In the genomic region with DNA sequence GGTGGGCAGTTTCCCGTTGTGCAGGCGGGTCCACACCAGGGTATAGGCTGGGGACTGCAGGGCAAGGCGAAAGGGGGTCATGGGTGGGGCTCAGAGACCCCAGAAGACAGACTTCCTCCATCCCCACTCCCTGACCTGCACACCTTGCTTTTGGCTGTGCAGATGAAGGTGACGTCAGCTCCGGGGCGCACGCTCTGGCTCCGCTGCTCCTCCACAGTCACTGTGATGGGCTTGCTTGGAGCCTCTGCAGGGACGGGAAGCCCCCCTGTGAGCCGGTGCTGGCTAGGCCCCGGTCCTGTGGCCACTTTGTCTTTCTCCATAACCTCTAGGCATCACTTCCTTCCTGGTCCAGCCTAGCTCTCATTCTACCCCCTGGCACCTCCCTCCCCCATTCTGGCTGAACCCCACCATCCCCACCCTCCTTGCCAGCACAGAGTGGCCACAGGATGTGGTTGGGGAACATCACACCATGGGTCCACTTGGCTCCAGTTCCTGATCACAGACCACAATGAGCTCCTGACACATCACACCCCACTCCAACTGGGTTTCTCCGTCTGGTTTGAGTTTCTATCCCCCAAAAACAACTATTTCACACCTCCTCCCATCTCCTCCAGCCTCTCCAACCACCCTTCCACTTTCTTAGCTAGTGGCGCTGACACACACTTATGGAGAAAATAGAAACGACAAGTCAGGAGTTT, we compare ENCODE assay signal across 17 cellular contexts. TPM values are rescaled to one million over a fixed set of nuclear protein-coding genes. Genes with fewer than 3 reads are reported as not detected.
DNase-seq lines count a peak whose midpoint lies in the region; ATAC-seq, FAIRE-seq and TF ChIP-seq lines count a peak whose summit lies in the region.
"Had no signal": no experiment of that assay in that cellular context is flagged by ENCODE, and none has a peak within 500 bp of the region (broad histone marks: within the 10 kb centered on the region; RNA-seq: fewer than 3 reads in every experiment).

No MANE protein-coding gene starts in this region.

- DNase-seq in HT1080 (ENCODE audit: low read depth) (peak; percentile 84), astrocyte of the hippocampus (ENCODE audit: low read depth, low spot score) (peak; percentile 63), mesenchymal stem cell (peak; percentile 2), NCI-H2107 (lab: John Stamatoyannopoulos, UW) (no peak), urothelium cell line (ENCODE audit: low spot score) (no peak), PC-3 (no peak)
- DNase-seq: IMR-90, left cardiac atrium, naive B cell, NCI-H187 treated with DMSO at 0.1 percent for 48 hours, NCI-H748 treated with DMSO at 0.1 percent for 48 hours, SJCRH30 had no signal

- no peaks in the 10 kb centered on the region for H3F3A ChIP-seq in PC-3 (ENCODE audit: low read length, unreplicated experiment)

- H3K4me3 ChIP-seq in BLaER1 treated with 17β-estradiol and CSF1 and Interleukin-3, amounts not matched to agents 10 nM and 100 nM: no peak overlapping the region
- H3K4me3 ChIP-seq in mesenchymal stem cell (ENCODE audit: insufficient read depth in 1 of 2, low read depth in 1 of 2, low read length in 2 of 2) (no peak overlapping the region), PC-3 (ENCODE audit: low read length) (no peak overlapping the region)
- H3K4me3 ChIP-seq: right lobe of liver, SJCRH30 had no signal

- H3K9ac ChIP-seq in BLaER1 treated with 17β-estradiol and CSF1 and Interleukin-3, amounts not matched to agents 10 nM and 100 nM: peak overlapping the region in 4 of 11 experiments; percentile 3 to 49 (median 16); a peak in 3 of 22 replicates
- H3K9ac ChIP-seq in mesenchymal stem cell (ENCODE audit: low read length): peak overlapping the region; percentile 33
- H3K9ac ChIP-seq in PC-3 (ENCODE audit: low read length): no peak overlapping the region

- H3K14ac ChIP-seq in mesenchymal stem cell (ENCODE audit: low read length in 2 of 2): no peak overlapping the region

- no peak overlapping the region for H2BK12ac ChIP-seq in mesenchymal stem cell (ENCODE audit: low read length in 2 of 2)

- BruUV-seq in PC-3 (replicated peaks; lab: Mats Ljungman, UMichigan): no TSS peak

- no peak overlapping the region for H2BK15ac ChIP-seq in mesenchymal stem cell (ENCODE audit: low read depth, poor library complexity, severe bottlenecking)

- no peak for ATAC-seq in GM21529 (IDR thresholded peaks at IDR 0.05; ENCODE audit: unreplicated experiment)
- ATAC-seq in PC-3: no peak

- H3K4ac ChIP-seq in mesenchymal stem cell (ENCODE audit: low read depth in 1 of 2, low read length in 2 of 2): no peak overlapping the region

- no peak overlapping the region for H2AK5ac ChIP-seq in mesenchymal stem cell (ENCODE audit: low read length, severe bottlenecking)

- peaks cover 0 to 5% (median 0%) of the 10 kb centered on the region in 11 experiments; a peak in 1 of 22 replicates for H4K20me1 ChIP-seq in BLaER1 treated with 17β-estradiol and CSF1 and Interleukin-3, amounts not matched to agents 10 nM and 100 nM
- no peaks in the 10 kb centered on the region for H4K20me1 ChIP-seq in PC-3 (ENCODE audit: low read length)

- peaks cover 23% of the 10 kb centered on the region for H3K79me1 ChIP-seq in mesenchymal stem cell (replicated peaks; ENCODE audit: low read length, poor library complexity, severe bottlenecking)

- peaks cover 0 to 50% (median 18%) of the 10 kb centered on the region in 10 experiments; a peak in 12 of 20 replicates for H3K4me1 ChIP-seq in BLaER1 treated with 17β-estradiol and CSF1 and Interleukin-3, amounts not matched to agents 10 nM and 100 nM
- H3K4me1 ChIP-seq in mesenchymal stem cell (ENCODE audit: control insufficient read depth, insufficient read depth, low read depth, low read length): peaks cover 24% of the 10 kb centered on the region
- H3K4me1 ChIP-seq in PC-3 (ENCODE audit: insufficient read depth, low read length): peaks cover 7% of the 10 kb centered on the region
- H3K4me1 ChIP-seq: right lobe of liver had no signal

- CTCF ChIA-PET in PC-3 (lab: Charles Lee): no interaction called here

- peak overlapping the region; percentile 3 for H4K91ac ChIP-seq in mesenchymal stem cell (ENCODE audit: low read length)

- WGBS in mesenchymal stem cell: 95% methylated on average over 14 of the region's 14 CpGs

- H3K27ac ChIP-seq in BLaER1 treated with 17β-estradiol and CSF1 and Interleukin-3, amounts not matched to agents 10 nM and 100 nM: peak overlapping the region in 6 of 11 experiments; percentile 4 to 70 (median 42); a peak in 10 of 22 replicates
- H3K27ac ChIP-seq in mesenchymal stem cell (ENCODE audit: low read length, poor library complexity, severe bottlenecking) (no peak overlapping the region), PC-3 (ENCODE audit: low read length) (no peak overlapping the region)
- H3K27ac ChIP-seq: C4-2B, right lobe of liver, SJCRH30 had no signal

- H3K4me2 ChIP-seq in BLaER1 treated with 17β-estradiol and CSF1 and Interleukin-3, amounts not matched to agents 10 nM and 100 nM: peak overlapping the region in 6 of 11 experiments; percentile 15 to 88 (median 76); a peak in 11 of 22 replicates
- H3K4me2 ChIP-seq in mesenchymal stem cell (ENCODE audit: low read length, poor library complexity, severe bottlenecking) (no peak overlapping the region), PC-3 (ENCODE audit: low read length) (no peak overlapping the region)

- POLR2A ChIA-PET in PC-3 (lab: Charles Lee; ENCODE audit: unreplicated experiment): no interaction called here

- FAIRE-seq in urothelium cell line (lab: Jason Lieb, UNC): no peak

- no peak for TF ChIP-seq CTCF in PC-3 (conservative IDR thresholded peaks at IDR 0.05; ENCODE audit: low read depth, low read length)

- H3K27me3 ChIP-seq in BLaER1 treated with 17β-estradiol and CSF1 and Interleukin-3, amounts not matched to agents 10 nM and 100 nM: no peaks in the 10 kb centered on the region
- no peaks in the 10 kb centered on the region for H3K27me3 ChIP-seq in mesenchymal stem cell (ENCODE audit: control insufficient read depth in 1 of 2, insufficient read depth in 1 of 2, low read length in 2 of 2)
- no peaks in the 10 kb centered on the region for H3K27me3 ChIP-seq in PC-3 (ENCODE audit: low read length)
- H3K27me3 ChIP-seq: right lobe of liver, SJCRH30 had no signal

- no peak overlapping the region for H2AFZ ChIP-seq in mesenchymal stem cell (ENCODE audit: low read depth, low read length)
- no peak overlapping the region for H2AFZ ChIP-seq in PC-3 (ENCODE audit: low read length)

- no peak overlapping the region for H3K18ac ChIP-seq in mesenchymal stem cell (ENCODE audit: low read depth in 1 of 2, low read length in 2 of 2)

- peaks cover 19 to 99% (median 76%) of the 10 kb centered on the region in 11 experiments for H3K36me3 ChIP-seq in BLaER1 treated with 17β-estradiol and CSF1 and Interleukin-3, amounts not matched to agents 10 nM and 100 nM
- H3K36me3 ChIP-seq in mesenchymal stem cell (ENCODE audit: control insufficient read depth in 1 of 2, insufficient read depth in 2 of 2, low read depth in 1 of 2, low read length in 2 of 2) (peaks cover 95 to 97% of the 10 kb centered on the region in 2 experiments), PC-3 (ENCODE audit: low read depth, low read length) (peaks cover 21% of the 10 kb centered on the region)
- H3K36me3 ChIP-seq: right lobe of liver had no signal

- H3K9me2 ChIP-seq in PC-3 (replicated peaks; ENCODE audit: low read length): no peaks in the 10 kb centered on the region

- H2BK5ac ChIP-seq in mesenchymal stem cell (ENCODE audit: low read depth, low read length, poor library complexity, severe bottlenecking): no peak overlapping the region

- intact Hi-C loops in PC-3 (cut with micrococcal nuclease): no loop called here

- no peaks in the 10 kb centered on the region for H3K79me2 ChIP-seq in PC-3 (ENCODE audit: low read length)

- H3K23ac ChIP-seq in mesenchymal stem cell (ENCODE audit: low read length in 2 of 2): no peak overlapping the region

- H4K8ac ChIP-seq in mesenchymal stem cell (ENCODE audit: low read length): peak overlapping the region; percentile 38

- H2BK120ac ChIP-seq in mesenchymal stem cell (ENCODE audit: low read depth, low read length): no peak overlapping the region

- H3K9me3 ChIP-seq in BLaER1 treated with 17β-estradiol and CSF1 and Interleukin-3, amounts not matched to agents 10 nM and 100 nM (replicated peaks in 1 of 11): peaks cover 5 to 17% (median 11%) of the 10 kb centered on the region in 11 experiments; a peak in 20 of 22 replicates
- H3K9me3 ChIP-seq in mesenchymal stem cell (ENCODE audit: control insufficient read depth, low read length): no peaks in the 10 kb centered on the region
- H3K9me3 ChIP-seq in PC-3 (ENCODE audit: low read length): no peaks in the 10 kb centered on the region
- H3K9me3 ChIP-seq: right lobe of liver, SJCRH30 had no signal

RNA-seq across cellular contexts. Expression of a gene that starts 45.2 kb away (rescaled TPM):
- total RNA-seq in HT1080 (2014; rRNA removed; shearing (Covaris generic)): not detected in 2 replicates
- polyA plus RNA-seq in HT1080 (2015; cell fraction: cytosol; rRNA removed): not detected in 2 replicates
- 0.02 TPM in 1 of 2 replicates, not detected in the other for polyA plus RNA-seq in HT1080 (2015; cell fraction: nucleus; rRNA removed)
- 0.25 TPM for polyA plus RNA-seq in mesenchymal stem cell (2013, experiment 1 of 2)
- 0.23 TPM for polyA plus RNA-seq in mesenchymal stem cell (2013, experiment 2 of 2)
- total RNA-seq in PC-3 (2014; rRNA removed): not detected in 2 replicates
- total RNA-seq: IMR-90, right lobe of liver, subcutaneous adipose tissue had no signal

Comparison
In these comparisons a context has a peak if more than half of its experiments do, and no peak if none do; other contexts are left out.
1. H3K27ac ChIP-seq: peak in BLaER1 treated with 17β-estradiol and CSF1 and Interleukin-3, amounts not matched to agents 10 nM and 100 nM (6 of 11); none in mesenchymal stem cell (single experiment) and PC-3 (single experiment).
2. H3K4me2 ChIP-seq: peak in BLaER1 treated with 17β-estradiol and CSF1 and Interleukin-3, amounts not matched to agents 10 nM and 100 nM (6 of 11); none in mesenchymal stem cell (single experiment) and PC-3 (single experiment).
3. DNase-seq: peak in HT1080 (single experiment), astrocyte of the hippocampus (single experiment) and mesenchymal stem cell (single experiment); none in NCI-H2107 (single experiment), urothelium cell line (single experiment) and PC-3 (single experiment).